22 cellular contexts compared by ENCODE assay signal in genomic region chr12:93022603-93023340, GRCh38.
A peak's percentile ranks its signal among the peaks of the same experiment; 100 is the strongest.
DNase-seq lines count a peak whose midpoint lies in the region; ATAC-seq and TF ChIP-seq lines count a peak whose summit lies in the region.
"Had no signal": no experiment of that assay in that cellular context is flagged by ENCODE, and none has a peak within 500 bp of the region (broad histone marks: within the 10 kb centered on the region; RNA-seq: fewer than 3 reads in every experiment).

No MANE protein-coding gene starts in this region.

- H3K4me3 ChIP-seq in A673 (ENCODE audit: low read depth, low read length, poor library complexity, severe bottlenecking) = no peak overlapping the region
- no peak overlapping the region for H3K4me3 ChIP-seq in right cardiac atrium (ENCODE audit: low read length)
- H3K4me3 ChIP-seq: gastroesophageal sphincter, psoas muscle had no signal

- no peaks in the 10 kb centered on the region for H3K36me3 Mint-ChIP-seq in HFFc6 (ENCODE audit: low read depth)
- H3K36me3 Mint-ChIP-seq: activated naive CD8-positive, alpha-beta T cell; CD14-positive monocyte; WTC11 had no signal

- intact Hi-C loops in A673 (cut with micrococcal nuclease; ENCODE audit: unreplicated experiment) (no loop called here), right cardiac atrium (cut with DNase I) (no loop called here)

- peaks cover 9% of the 10 kb centered on the region for H3K27me3 Mint-ChIP-seq in HFFc6 (ENCODE audit: insufficient read depth)
- H3K27me3 Mint-ChIP-seq: activated CD8-positive, alpha-beta T cell treated with anti-CD3 and anti-CD28 coated beads for 36 hours; activated naive CD8-positive, alpha-beta T cell had no signal

- H3K36me3 ChIP-seq in A673 (ENCODE audit: insufficient read depth, low read length, poor library complexity, severe bottlenecking) = no peaks in the 10 kb centered on the region
- H3K36me3 ChIP-seq: gastroesophageal sphincter had no signal

- H3K27ac ChIP-seq in A673 (ENCODE audit: low read depth, low read length, poor library complexity, severe bottlenecking) (no peak overlapping the region), right cardiac atrium (ENCODE audit: low read length) (no peak overlapping the region)
- H3K27ac ChIP-seq: gastroesophageal sphincter, psoas muscle had no signal

- no peak for TF ChIP-seq CTCF in A673 (conservative IDR thresholded peaks at IDR 0.05; ENCODE audit: low read depth, low read length)
- no peak for TF ChIP-seq CTCF in HFFc6 (IDR thresholded peaks at IDR 0.05)

- POLR2A ChIA-PET in A673 (lab: Charles Lee; ENCODE audit: low non-redundant PET) = no interaction called here

- CTCF ChIA-PET in A673 (lab: Charles Lee) = no interaction called here

- DNase-seq in A673 (ENCODE audit: low spot score) (peak; percentile 30), HT1080 (ENCODE audit: low read depth) (peak; percentile 19), astrocyte of the hippocampus (ENCODE audit: low read depth, low spot score) (peak; percentile 50), right cardiac atrium (no peak), C1 segment of cervical spinal cord (lab: John Stamatoyannopoulos, UW) (no peak), HFFc6 (no peak)
- DNase-seq: activated CD8-positive, alpha-beta T cell treated with anti-CD3 and anti-CD28 coated beads for 36 hours; activated T-cell treated with anti-CD3 and anti-CD28 coated beads, Interleukin-2, amount 50 U/mL, for 48 hours; dermis blood vessel endothelial cell; left colon; MM.1S; NCI-H1436 treated with DMSO at 0.1 percent for 48 hours; PC-3; psoas muscle; stimulated activated CD4-positive, alpha-beta T cell treated with anti-CD3 and anti-CD28 coated beads, Interleukin-12 subunit alpha, Interleukin-12 subunit beta, amount 100 ng/mL, for 4 hours; stimulated activated CD8-positive, alpha-beta memory T cell treated with anti-CD3 and anti-CD28 coated beads, Interleukin-4, amount 100 ng/mL, for 48 hours had no signal

- no peak overlapping the region for H3K27ac Mint-ChIP-seq in HFFc6
- H3K27ac Mint-ChIP-seq: activated CD8-positive, alpha-beta T cell treated with anti-CD3 and anti-CD28 coated beads for 36 hours; activated naive CD8-positive, alpha-beta T cell; CD14-positive monocyte; WTC11 had no signal

- peaks cover 5% of the 10 kb centered on the region for H3K4me1 ChIP-seq in A673 (ENCODE audit: insufficient read depth, low read length, poor library complexity, severe bottlenecking)
- peaks cover 6% of the 10 kb centered on the region for H3K4me1 ChIP-seq in right cardiac atrium (ENCODE audit: control insufficient read depth, insufficient read depth, low read length)
- H3K4me1 ChIP-seq: gastroesophageal sphincter had no signal

- no peak overlapping the region for H3K4me3 Mint-ChIP-seq in HFFc6
- H3K4me3 Mint-ChIP-seq: activated CD8-positive, alpha-beta T cell treated with anti-CD3 and anti-CD28 coated beads for 36 hours; activated naive CD8-positive, alpha-beta T cell; CD14-positive monocyte; WTC11 had no signal

- no TSS peak for BruUV-seq in A673 (replicated peaks; lab: Mats Ljungman, UMichigan)

- 77% methylated on average over 6 of the region's 6 CpGs for WGBS in right cardiac atrium

- peaks cover 6% of the 10 kb centered on the region; the same call in 1 of the 2 replicates for H3K4me1 Mint-ChIP-seq in HFFc6 (ENCODE audit: low read depth)
- H3K4me1 Mint-ChIP-seq: CD14-positive monocyte had no signal

- no peaks in the 10 kb centered on the region for H3K9me3 Mint-ChIP-seq in HFFc6
- H3K9me3 Mint-ChIP-seq: activated CD8-positive, alpha-beta T cell treated with anti-CD3 and anti-CD28 coated beads for 36 hours; CD14-positive monocyte; WTC11 had no signal

- no peaks in the 10 kb centered on the region for H3K9me3 ChIP-seq in A673 (ENCODE audit: low read depth, low read length, poor library complexity, severe bottlenecking)
- no peaks in the 10 kb centered on the region for H3K9me3 ChIP-seq in right cardiac atrium (ENCODE audit: control insufficient read depth, low read length)
- H3K9me3 ChIP-seq: gastroesophageal sphincter, psoas muscle had no signal

- H3K27me3 ChIP-seq in A673 (replicated peaks; ENCODE audit: insufficient read depth, low read depth, low read length, poor library complexity) (no peaks in the 10 kb centered on the region), right cardiac atrium (ENCODE audit: control insufficient read depth, insufficient read depth) (no peaks in the 10 kb centered on the region)
- H3K27me3 ChIP-seq: gastroesophageal sphincter had no signal

- ATAC-seq in right cardiac atrium (peak; percentile 17 to 60), GM21529 (IDR thresholded peaks at IDR 0.05; ENCODE audit: unreplicated experiment) (no peak), HG03442 (IDR thresholded peaks at IDR 0.05; ENCODE audit: unreplicated experiment) (no peak)
- ATAC-seq: activated CD8-positive, alpha-beta T cell treated with anti-CD3 and anti-CD28 coated beads for 36 hours; gastroesophageal sphincter; left colon; PC-3; psoas muscle; WTC11 had no signal

Comparison
In these comparisons a context has a peak if more than half of its experiments do, and no peak if none do; other contexts are left out.
1. DNase-seq: peak in A673 (single experiment), HT1080 (single experiment) and astrocyte of the hippocampus (single experiment); none in right cardiac atrium (0 of 3), C1 segment of cervical spinal cord (0 of 14) and HFFc6 (single experiment).
2. ATAC-seq: peak in right cardiac atrium (2 of 2); none in GM21529 (single experiment) and HG03442 (single experiment).